15 cellular contexts compared by ENCODE assay signal in genomic region chr4:2650276-2650675, GRCh38.
"Had no signal": no experiment of that assay in that cellular context is flagged by ENCODE, and none has a peak within 500 bp of the region (broad histone marks: within the 10 kb centered on the region; RNA-seq: fewer than 3 reads in every experiment).

No MANE protein-coding gene starts in this region.

- ATAC-seq: activated CD4-positive, CD25-positive, alpha-beta regulatory T cell treated with anti-CD3 and anti-CD28 coated beads, Interleukin-2, amount 50 U/mL, for 24 hours; activated CD8-positive, alpha-beta T cell treated with anti-CD3 and anti-CD28 coated beads for 36 hours; activated T-cell treated with anti-CD3 and anti-CD28 coated beads, Interleukin-2, amount 50 U/mL, for 72 hours; heart left ventricle; naive thymus-derived CD8-positive, alpha-beta T cell; stimulated activated naive CD8-positive, alpha-beta T cell treated with anti-CD3 and anti-CD28 coated beads, Interleukin-15, Interleukin-2, amounts not matched to agents 100 U/mL and 50 U/mL, for 24 hours had no signal

- H3K4me1 ChIP-seq: heart left ventricle, prostate gland, vagina had no signal

- H3K4me3 ChIP-seq: heart left ventricle, prostate gland, tibial nerve, vagina had no signal

- H3K27ac ChIP-seq: epithelial cell of prostate, heart left ventricle, prostate gland, tibial nerve, vagina, VCaP had no signal

- DNase-seq: activated CD4-positive, alpha-beta T cell treated with anti-CD3 and anti-CD28 coated beads, Interleukin-2, amount 10 ng/mL, durations not matched to agents 7 days and 5 days; activated CD8-positive, alpha-beta T cell treated with anti-CD3 and anti-CD28 coated beads for 36 hours; activated gamma-delta T cell treated with Interleukin-2 at 50 U/mL for 16 hours; activated T-cell treated with anti-CD3 and anti-CD28 coated beads, Interleukin-2, amount 50 U/mL, for 72 hours; heart left ventricle; naive thymus-derived CD8-positive, alpha-beta T cell; stimulated activated CD4-positive, alpha-beta T cell treated with anti-CD3 and anti-CD28 coated beads, Interleukin-4, amount 100 ng/mL, for 24 hours; stimulated activated naive CD8-positive, alpha-beta T cell treated with anti-CD3 and anti-CD28 coated beads, Interleukin-15, Interleukin-2, amounts not matched to agents 100 U/mL and 50 U/mL, for 24 hours; SW 1271 had no signal

- H3K9me3 ChIP-seq: heart left ventricle, prostate gland, tibial nerve, vagina had no signal

- H3K27me3 ChIP-seq: heart left ventricle, tibial nerve, vagina had no signal
